Comparison of ENCODE assay signal across 9 cellular contexts in genomic region chr13:40318366-40318765, GRCh38.
DNase-seq lines count a peak whose midpoint lies in the region; ATAC-seq and TF ChIP-seq lines count a peak whose summit lies in the region.
"Had no signal": no experiment of that assay in that cellular context is flagged by ENCODE, and none has a peak within 500 bp of the region (broad histone marks: within the 10 kb centered on the region; RNA-seq: fewer than 3 reads in every experiment).

No MANE protein-coding gene starts in this region.

- H3K18ac ChIP-seq in mesendoderm (ENCODE audit: low read length), result no peak overlapping the region

- H4K5ac ChIP-seq in mesendoderm (ENCODE audit: low read length), result no peak overlapping the region

- no peak overlapping the region for H2BK5ac ChIP-seq in mesendoderm (ENCODE audit: low read length)

- no peak overlapping the region for H3K27ac ChIP-seq in mesendoderm (ENCODE audit: low read depth, low read length)

- WGBS in mesendoderm (ENCODE audit: extremely low coverage, insufficient coverage, low lambda C conversion rate), result no CpG with 5 or more reads among the region's 2 CpGs

- H3K4ac ChIP-seq in mesendoderm (ENCODE audit: low read depth, low read length), result no peak overlapping the region

- no peak for TF ChIP-seq POLR2A in erythroblast (IDR thresholded peaks at IDR 0.05; ENCODE audit: low read length)

- no peak overlapping the region for H3K9ac ChIP-seq in mesendoderm (ENCODE audit: low read length)

- no peak overlapping the region for H3K56ac ChIP-seq in mesendoderm (ENCODE audit: low read length)

- no peak overlapping the region for H3K4me3 ChIP-seq in mesendoderm (ENCODE audit: low read length)

- H3K4me2 ChIP-seq in mesendoderm (ENCODE audit: low read length), result no peak overlapping the region

- ATAC-seq in GM18498 (IDR thresholded peaks at IDR 0.05; ENCODE audit: unreplicated experiment), result no peak
- no peak for ATAC-seq in GM21786 (IDR thresholded peaks at IDR 0.05; ENCODE audit: unreplicated experiment)

- H3K27me3 ChIP-seq in mesendoderm (ENCODE audit: insufficient read depth, low read length, poor library complexity), result no peaks in the 10 kb centered on the region

- no peaks in the 10 kb centered on the region for H3K79me2 ChIP-seq in mesendoderm (ENCODE audit: control insufficient read depth, insufficient read depth, low read length)

- H3K79me1 ChIP-seq in mesendoderm (ENCODE audit: low read length), result no peaks in the 10 kb centered on the region

- no peaks in the 10 kb centered on the region for H3K36me3 ChIP-seq in mesendoderm (ENCODE audit: control insufficient read depth, insufficient read depth, low read length)

- DNase-seq in NCI-H2171 treated with DMSO at 0.1 percent for 48 hours (lab: John Stamatoyannopoulos, UW), result peak; percentile 50
- no peak for DNase-seq in NCI-H2171 (lab: John Stamatoyannopoulos, UW)
- peak; percentile 70 for DNase-seq in NCI-H345 (lab: John Stamatoyannopoulos, UW)
- DNase-seq in erythroblast (lab: John Stamatoyannopoulos, UW), result peak; percentile 10 to 23
- peak; percentile 17 for DNase-seq in putamen (ENCODE audit: low spot score)
- DNase-seq in mesendoderm, result no peak
- DNase-seq: activated CD4-positive, alpha-beta memory T cell treated with anti-CD3 and anti-CD28 coated beads, Interleukin-2, amount 10 ng/mL, durations not matched to agents 7 days and 5 days had no signal

- H2BK120ac ChIP-seq in mesendoderm (ENCODE audit: low read depth, low read length), result no peak overlapping the region

- no peaks in the 10 kb centered on the region for H3K4me1 ChIP-seq in mesendoderm (ENCODE audit: control insufficient read depth, low read depth, low read length)

- no peak overlapping the region for H2AK5ac ChIP-seq in mesendoderm (ENCODE audit: low read length)

- no peak overlapping the region for H2BK15ac ChIP-seq in mesendoderm (replicated peaks; ENCODE audit: low read depth)

- H3K23ac ChIP-seq in mesendoderm (ENCODE audit: low read length), result no peak overlapping the region

- H4K8ac ChIP-seq in mesendoderm (ENCODE audit: low read depth, low read length), result no peak overlapping the region

Comparison
In these comparisons a context has a peak if more than half of its experiments do, and no peak if none do; other contexts are left out.
1. DNase-seq: peak in NCI-H2171 treated with DMSO at 0.1 percent for 48 hours (single experiment), NCI-H345 (single experiment), erythroblast (2 of 2) and putamen (single experiment); none in NCI-H2171 (single experiment) and mesendoderm (single experiment).